11 cellular contexts compared by ENCODE assay signal in genomic region chr1:206782448-206782847, GRCh38. TPM values are rescaled to one million over a fixed set of nuclear protein-coding genes. Genes with fewer than 3 reads are reported as not detected.
DNase-seq lines count a peak whose midpoint lies in the region; ATAC-seq and TF ChIP-seq lines count a peak whose summit lies in the region.
"Had no signal": no experiment of that assay in that cellular context is flagged by ENCODE, and none has a peak within 500 bp of the region (broad histone marks: within the 10 kb centered on the region; RNA-seq: fewer than 3 reads in every experiment).

No MANE protein-coding gene starts in this region.

- H3K36me3 ChIP-seq in osteoblast (ENCODE audit: insufficient read depth, low read length) (no peaks in the 10 kb centered on the region), transverse colon (no peaks in the 10 kb centered on the region)

- no peaks in the 10 kb centered on the region for H3K79me2 ChIP-seq in osteoblast (ENCODE audit: insufficient read depth, low read length)

- no peak overlapping the region for H3K27ac Mint-ChIP-seq in activated CD4-positive, alpha-beta T cell treated with anti-CD3 and anti-CD28 coated beads for 36 hours

- peaks cover 2% of the 10 kb centered on the region for H3K27me3 ChIP-seq in osteoblast (ENCODE audit: insufficient read depth, low read length)
- no peaks in the 10 kb centered on the region for H3K27me3 ChIP-seq in transverse colon

- peaks cover 13% of the 10 kb centered on the region for H3K27me3 Mint-ChIP-seq in activated CD4-positive, alpha-beta T cell treated with anti-CD3 and anti-CD28 coated beads for 36 hours

- peak; percentile 34 for DNase-seq in activated CD4-positive, alpha-beta T cell treated with anti-CD3 and anti-CD28 coated beads for 36 hours
- no peak for DNase-seq in activated CD4-positive, alpha-beta T cell treated with anti-CD3 and anti-CD28 coated beads for 1 hour
- DNase-seq in osteoblast (ENCODE audit: insufficient read length, low spot score, missing footprints) (peak; percentile 2), NCI-H345 (lab: John Stamatoyannopoulos, UW) (no peak), transverse colon (no peak)

- H3K4me2 ChIP-seq in osteoblast (ENCODE audit: insufficient read depth, low read length), result no peak overlapping the region
- H3K4me2 ChIP-seq: A549 had no signal

- 60% methylated on average over 2 of the region's 2 CpGs; no CpG with 5 or more reads in 1 of the 2 donors for WGBS in transverse colon (ENCODE audit: low coverage in 1 of 2), 2 donors

- intact Hi-C loops in activated CD4-positive, alpha-beta T cell treated with anti-CD3 and anti-CD28 coated beads for 36 hours (cut with DNase I, micrococcal nuclease), result loop anchor here in 1 of 2 experiments (5.0 kb wide), 1 partner anchor 35 kb away; no protein-coding TSS in a partner anchor
- intact Hi-C loops in transverse colon (cut with DNase I; ENCODE audit: low total_unique reads), result no loop called here

- TF ChIP-seq CTCF in osteoblast (IDR thresholded peaks at IDR 0.05; ENCODE audit: extremely low read depth, low read depth, low read length) (no peak), transverse colon (IDR thresholded peaks at IDR 0.05) (no peak)

- no peak for TF ChIP-seq EP300 in transverse colon (IDR thresholded peaks at IDR 0.05; ENCODE audit: low read depth)

- H3K9me3 ChIP-seq in osteoblast (ENCODE audit: low read depth, low read length), result no peaks in the 10 kb centered on the region
- no peaks in the 10 kb centered on the region for H3K9me3 ChIP-seq in transverse colon
- H3K9me3 ChIP-seq: A549 had no signal

- H3K4me1 ChIP-seq in osteoblast (ENCODE audit: insufficient read depth, low read length), result no peaks in the 10 kb centered on the region
- H3K4me1 ChIP-seq in transverse colon, result no peaks in the 10 kb centered on the region
- H3K4me1 ChIP-seq: A549 had no signal

- ATAC-seq in activated CD4-positive, alpha-beta T cell treated with anti-CD3 and anti-CD28 coated beads for 36 hours, result no peak
- ATAC-seq in GM21786 (IDR thresholded peaks at IDR 0.05; ENCODE audit: unreplicated experiment), result peak; percentile 64
- peak; percentile 28 for ATAC-seq in HG03520 (IDR thresholded peaks at IDR 0.05; ENCODE audit: unreplicated experiment)
- ATAC-seq in GM19023 (IDR thresholded peaks at IDR 0.05; ENCODE audit: unreplicated experiment), result no peak
- ATAC-seq: A549 had no signal

- CTCF ChIA-PET in activated CD4-positive, alpha-beta T cell treated with anti-CD3 and anti-CD28 coated beads for 36 hours (lab: Charles Lee), result interaction anchor here (0.8 to 2.3 kb wide), 5 partner anchors 14 to 67 kb away, joined by 3 to 18 read pairs (median 3); no protein-coding TSS in a partner anchor

- POLR2A ChIA-PET in activated CD4-positive, alpha-beta T cell treated with anti-CD3 and anti-CD28 coated beads for 36 hours (lab: Charles Lee), result no interaction called here

- H3K9me3 Mint-ChIP-seq in activated CD4-positive, alpha-beta T cell treated with anti-CD3 and anti-CD28 coated beads for 36 hours (ENCODE audit: low read depth), result no peaks in the 10 kb centered on the region

- H3K4me3 Mint-ChIP-seq in activated CD4-positive, alpha-beta T cell treated with anti-CD3 and anti-CD28 coated beads for 36 hours, result no peak overlapping the region

- H3K4me1 Mint-ChIP-seq in activated CD4-positive, alpha-beta T cell treated with anti-CD3 and anti-CD28 coated beads for 36 hours, result peaks cover 52% of the 10 kb centered on the region

- H4K20me1 ChIP-seq in osteoblast (ENCODE audit: insufficient read depth, low read length), result no peaks in the 10 kb centered on the region

- no peak for TF ChIP-seq POLR2A in transverse colon (IDR thresholded peaks at IDR 0.05)

- no peak overlapping the region for H2AFZ ChIP-seq in osteoblast (ENCODE audit: low read length)

- in situ Hi-C loops in transverse colon (cut with MboI; ENCODE audit: low pct_ligation_motif_present in 1 of 4, low pct_unique_long_range_greater_than_20kb in 1 of 4, low sequenced_read_pairs in 3 of 4), result no loop called here

- no peaks in the 10 kb centered on the region for H3K36me3 Mint-ChIP-seq in activated CD4-positive, alpha-beta T cell treated with anti-CD3 and anti-CD28 coated beads for 36 hours (ENCODE audit: low read depth)

- H3K4me3 ChIP-seq in osteoblast (ENCODE audit: insufficient read depth, low read length), result no peak overlapping the region
- H3K4me3 ChIP-seq in transverse colon, result no peak overlapping the region
- H3K4me3 ChIP-seq: A549 had no signal

- H3K27ac ChIP-seq in osteoblast (ENCODE audit: low read depth, low read length) (no peak overlapping the region), transverse colon (no peak overlapping the region)
- H3K27ac ChIP-seq: A549 had no signal

RNA-seq across cellular contexts. Expression of gene IL10, which starts 10.2 kb away (rescaled TPM):
- 1 to 10 TPM; 1.3 to 1.6 TPM for total RNA-seq in activated CD4-positive, alpha-beta T cell treated with anti-CD3 and anti-CD28 coated beads for 36 hours
- not detected in 2 replicates for total RNA-seq in osteoblast
- 1 to 10 TPM in 2 of 4 donors, not detected in 2; 1.6 to 4.4 TPM for total RNA-seq in transverse colon
- total RNA-seq: renal cortical epithelial cell, RPMI7951 had no signal

RNA-seq across cellular contexts. Expression of gene IL19, which starts 11.9 kb away (rescaled TPM):
- not detected for total RNA-seq in activated CD4-positive, alpha-beta T cell treated with anti-CD3 and anti-CD28 coated beads for 36 hours
- total RNA-seq in osteoblast (not detected in 2 replicates), transverse colon (not detected)
- total RNA-seq: renal cortical epithelial cell had no signal

Comparison
In these comparisons a context has a peak if more than half of its experiments do, and no peak if none do; other contexts are left out.
1. DNase-seq: peak in activated CD4-positive, alpha-beta T cell treated with anti-CD3 and anti-CD28 coated beads for 36 hours (single experiment) and osteoblast (single experiment); none in activated CD4-positive, alpha-beta T cell treated with anti-CD3 and anti-CD28 coated beads for 1 hour (single experiment), NCI-H345 (single experiment) and transverse colon (single experiment).
2. ATAC-seq: peak in GM21786 (single experiment) and HG03520 (single experiment); none in activated CD4-positive, alpha-beta T cell treated with anti-CD3 and anti-CD28 coated beads for 36 hours (single experiment) and GM19023 (single experiment).